Comparison of ENCODE assay signal across 1 cellular context in genomic region chr5:159178978-159179377, GRCh38.
A peak's percentile ranks its signal among the peaks of the same experiment; 100 is the strongest.
TF ChIP-seq lines count a peak whose summit lies in the region.

No MANE protein-coding gene starts in this region.

TF ChIP-seq in GM12878, 131 proteins besides CTCF, POLR2A, EP300 and RAD21 (continued from another document):
- 0 out of 2 replicates have a peak, but pooled peaks have one; percentile 34 for TF ChIP-seq DPF2 (IDR thresholded peaks at IDR 0.05)
- TF ChIP-seq NR2C1 (IDR thresholded peaks at IDR 0.05): no peak
- 0 out of 2 replicates have a peak, but pooled peaks have one; percentile 39 for TF ChIP-seq STAT3 (IDR thresholded peaks at IDR 0.05; ENCODE audit: low read depth, low read length)
- no peak for TF ChIP-seq NRF1 (conservative IDR thresholded peaks at IDR 0.05; ENCODE audit: low read depth, low read length)
- peak; percentile 71 for TF ChIP-seq JUNB (IDR thresholded peaks at IDR 0.05)
- 0 out of 2 replicates have a peak, but pooled peaks have one; percentile 33 for TF ChIP-seq GABPA (IDR thresholded peaks at IDR 0.05; ENCODE audit: low read depth)
- 0 out of 2 replicates have a peak, but pooled peaks have one; percentile 56 for TF ChIP-seq NBN (IDR thresholded peaks at IDR 0.05)
- TF ChIP-seq IRF4 (IDR thresholded peaks at IDR 0.05; ENCODE audit: low read depth, low read length): peak; percentile 35; the same call in 1 of the 2 replicates
- peak; percentile 75 for TF ChIP-seq ATF2 (IDR thresholded peaks at IDR 0.05; ENCODE audit: low read length)
- no peak for TF ChIP-seq ZZZ3 (IDR thresholded peaks at IDR 0.05; ENCODE audit: control insufficient read depth, insufficient read length, low read depth)
- TF ChIP-seq SREBF1 (IDR thresholded peaks at IDR 0.05; ENCODE audit: low read length): no peak
- TF ChIP-seq CREM (IDR thresholded peaks at IDR 0.05; ENCODE audit: low read depth): peak; percentile 89
- TF ChIP-seq IRF3 (IDR thresholded peaks at IDR 0.05): no peak
- peak; percentile 68 for TF ChIP-seq IKZF1 (conservative IDR thresholded peaks at IDR 0.05)
- no peak for TF ChIP-seq ZNF207 (IDR thresholded peaks at IDR 0.05; ENCODE audit: borderline replicate concordance)
- no peak for TF ChIP-seq TCF3 (IDR thresholded peaks at IDR 0.05; ENCODE audit: borderline replicate concordance, insufficient read depth, low read depth, low read length)
- no peak for TF ChIP-seq SRF (IDR thresholded peaks at IDR 0.05; ENCODE audit: low read depth in 2 of 2, low read length in 2 of 2)
- no peak for TF ChIP-seq SMAD1 (IDR thresholded peaks at IDR 0.05; ENCODE audit: low read depth, partially characterized antibody)
- 0 out of 2 replicates have a peak, but pooled peaks have one; percentile 17 for TF ChIP-seq MEF2A (IDR thresholded peaks at IDR 0.05; ENCODE audit: insufficient read depth, low read depth, low read length)
- no peak for TF ChIP-seq RB1 (IDR thresholded peaks at IDR 0.05; ENCODE audit: borderline replicate concordance)
- TF ChIP-seq NFIC (IDR thresholded peaks at IDR 0.05; ENCODE audit: low read depth, low read length): peak; percentile 75; the same call in 1 of the 2 replicates
- 0 out of 2 replicates have a peak, but pooled peaks have one; percentile 29 for TF ChIP-seq ASH2L (IDR thresholded peaks at IDR 0.05; ENCODE audit: borderline replicate concordance, low read depth)
- TF ChIP-seq BCL11A (IDR thresholded peaks at IDR 0.05; ENCODE audit: low read depth, low read length): peak; percentile 47; the same call in 1 of the 2 replicates
- TF ChIP-seq MXI1 (IDR thresholded peaks at IDR 0.05; ENCODE audit: low read depth, low read length): no peak
- no peak for TF ChIP-seq HDAC6 (IDR thresholded peaks at IDR 0.05; ENCODE audit: unreplicated experiment)
- no peak for TF ChIP-seq CEBPB (IDR thresholded peaks at IDR 0.05; ENCODE audit: borderline replicate concordance in 1 of 2, low read depth in 2 of 2, low read length in 2 of 2)
- TF ChIP-seq ZNF384 (IDR thresholded peaks at IDR 0.05; ENCODE audit: borderline replicate concordance, low read depth, low read length): no peak
- no peak for TF ChIP-seq TCF12 (IDR thresholded peaks at IDR 0.05; ENCODE audit: low read depth, low read length)
- TF ChIP-seq, protein P1, sequence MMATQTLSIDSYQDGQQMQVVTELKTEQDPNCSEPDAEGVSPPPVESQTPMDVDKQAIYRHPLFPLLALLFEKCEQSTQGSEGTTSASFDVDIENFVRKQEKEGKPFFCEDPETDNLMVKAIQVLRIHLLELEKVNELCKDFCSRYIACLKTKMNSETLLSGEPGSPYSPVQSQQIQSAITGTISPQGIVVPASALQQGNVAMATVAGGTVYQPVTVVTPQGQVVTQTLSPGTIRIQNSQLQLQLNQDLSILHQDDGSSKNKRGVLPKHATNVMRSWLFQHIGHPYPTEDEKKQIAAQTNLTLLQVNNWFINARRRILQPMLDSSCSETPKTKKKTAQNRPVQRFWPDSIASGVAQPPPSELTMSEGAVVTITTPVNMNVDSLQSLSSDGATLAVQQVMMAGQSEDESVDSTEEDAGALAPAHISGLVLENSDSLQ (IDR thresholded peaks at IDR 0.05): no peak
- peak; percentile 71 for TF ChIP-seq EED (IDR thresholded peaks at IDR 0.05; ENCODE audit: low read depth)
- TF ChIP-seq EZH2 (IDR thresholded peaks at IDR 0.05; ENCODE audit: borderline replicate concordance, control insufficient read depth, low read depth, low read length): no peak
- TF ChIP-seq MTA2 (IDR thresholded peaks at IDR 0.05; ENCODE audit: low read depth): peak; percentile 77
- TF ChIP-seq RAD51 (IDR thresholded peaks at IDR 0.05): 0 out of 2 replicates have a peak, but pooled peaks have one; percentile 14
- no peak for TF ChIP-seq SUZ12 (IDR thresholded peaks at IDR 0.05; ENCODE audit: unreplicated experiment)
- peak; percentile 81 to 86 for TF ChIP-seq IKZF2 (IDR thresholded peaks at IDR 0.05)
- TF ChIP-seq, protein P2, sequence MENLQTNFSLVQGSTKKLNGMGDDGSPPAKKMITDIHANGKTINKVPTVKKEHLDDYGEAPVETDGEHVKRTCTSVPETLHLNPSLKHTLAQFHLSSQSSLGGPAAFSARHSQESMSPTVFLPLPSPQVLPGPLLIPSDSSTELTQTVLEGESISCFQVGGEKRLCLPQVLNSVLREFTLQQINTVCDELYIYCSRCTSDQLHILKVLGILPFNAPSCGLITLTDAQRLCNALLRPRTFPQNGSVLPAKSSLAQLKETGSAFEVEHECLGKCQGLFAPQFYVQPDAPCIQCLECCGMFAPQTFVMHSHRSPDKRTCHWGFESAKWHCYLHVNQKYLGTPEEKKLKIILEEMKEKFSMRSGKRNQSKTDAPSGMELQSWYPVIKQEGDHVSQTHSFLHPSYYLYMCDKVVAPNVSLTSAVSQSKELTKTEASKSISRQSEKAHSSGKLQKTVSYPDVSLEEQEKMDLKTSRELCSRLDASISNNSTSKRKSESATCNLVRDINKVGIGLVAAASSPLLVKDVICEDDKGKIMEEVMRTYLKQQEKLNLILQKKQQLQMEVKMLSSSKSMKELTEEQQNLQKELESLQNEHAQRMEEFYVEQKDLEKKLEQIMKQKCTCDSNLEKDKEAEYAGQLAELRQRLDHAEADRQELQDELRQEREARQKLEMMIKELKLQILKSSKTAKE (IDR thresholded peaks at IDR 0.05; ENCODE audit: low read depth, poor library complexity, severe bottlenecking): no peak
- TF ChIP-seq, protein P3, sequence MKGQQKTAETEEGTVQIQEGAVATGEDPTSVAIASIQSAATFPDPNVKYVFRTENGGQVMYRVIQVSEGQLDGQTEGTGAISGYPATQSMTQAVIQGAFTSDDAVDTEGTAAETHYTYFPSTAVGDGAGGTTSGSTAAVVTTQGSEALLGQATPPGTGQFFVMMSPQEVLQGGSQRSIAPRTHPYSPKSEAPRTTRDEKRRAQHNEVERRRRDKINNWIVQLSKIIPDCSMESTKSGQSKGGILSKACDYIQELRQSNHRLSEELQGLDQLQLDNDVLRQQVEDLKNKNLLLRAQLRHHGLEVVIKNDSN (IDR thresholded peaks at IDR 0.05; ENCODE audit: borderline replicate concordance, extremely low read length, insufficient read depth, low read depth, low read length): no peak
- TF ChIP-seq ELK1 (IDR thresholded peaks at IDR 0.05; ENCODE audit: low read depth, low read length): no peak
- peak; percentile 59 for TF ChIP-seq RELA (IDR thresholded peaks at IDR 0.05; ENCODE audit: borderline replicate concordance, partially characterized antibody)
- TF ChIP-seq, protein P4, sequence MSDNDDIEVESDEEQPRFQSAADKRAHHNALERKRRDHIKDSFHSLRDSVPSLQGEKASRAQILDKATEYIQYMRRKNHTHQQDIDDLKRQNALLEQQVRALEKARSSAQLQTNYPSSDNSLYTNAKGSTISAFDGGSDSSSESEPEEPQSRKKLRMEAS (IDR thresholded peaks at IDR 0.05; ENCODE audit: low read depth, low read length): no peak
- TF ChIP-seq SREBF2 (IDR thresholded peaks at IDR 0.05; ENCODE audit: low read length): no peak
- TF ChIP-seq RUNX3 (IDR thresholded peaks at IDR 0.05; ENCODE audit: low read length): peak; percentile 58; the same call in 1 of the 2 replicates
- TF ChIP-seq ATF7 (IDR thresholded peaks at IDR 0.05; ENCODE audit: low read depth): peak; percentile 66
- TF ChIP-seq HDAC2 (IDR thresholded peaks at IDR 0.05): no peak
- no peak for TF ChIP-seq PAX8 (IDR thresholded peaks at IDR 0.05)
